Comparison of ENCODE assay signal across 28 cellular contexts in genomic region chr13:104008075-104008474, GRCh38.
A peak's percentile ranks its signal among the peaks of the same experiment; 100 is the strongest.
DNase-seq lines count a peak whose midpoint lies in the region; ATAC-seq, FAIRE-seq and TF ChIP-seq lines count a peak whose summit lies in the region.
"Had no signal": no experiment of that assay in that cellular context is flagged by ENCODE, and none has a peak within 500 bp of the region (broad histone marks: within the 10 kb centered on the region; RNA-seq: fewer than 3 reads in every experiment).

No MANE protein-coding gene starts in this region.

- H2AFZ ChIP-seq in PC-3 (ENCODE audit: low read length) (no peak overlapping the region), neuronal stem cell (ENCODE audit: low read length) (no peak overlapping the region)
- H2AFZ ChIP-seq: GM23248 had no signal

- no peak for TF ChIP-seq POLR2A in GM12891 (IDR thresholded peaks at IDR 0.05; ENCODE audit: low read depth, low read length)

- TF ChIP-seq CTCF in PC-3 (conservative IDR thresholded peaks at IDR 0.05; ENCODE audit: low read depth, low read length), result no peak
- no peak for TF ChIP-seq CTCF in VCaP (conservative IDR thresholded peaks at IDR 0.05)
- TF ChIP-seq CTCF in fibroblast of villous mesenchyme (IDR thresholded peaks at IDR 0.05; ENCODE audit: insufficient read depth, low read depth, low read length), result no peak
- TF ChIP-seq CTCF in type B pancreatic cell (conservative IDR thresholded peaks at IDR 0.05), result no peak

- no peak for ATAC-seq in PC-3
- ATAC-seq: Panc1 had no signal

- H3K36me3 ChIP-seq in PC-3 (ENCODE audit: low read depth, low read length) (no peaks in the 10 kb centered on the region), neuronal stem cell (replicated peaks in 1 of 2; ENCODE audit: control insufficient read depth in 2 of 2, insufficient read depth in 2 of 2, low read length in 2 of 2) (no peaks in the 10 kb centered on the region)
- H3K36me3 ChIP-seq: HAP-1 had no signal

- no peaks in the 10 kb centered on the region for H3K9me2 ChIP-seq in PC-3 (replicated peaks; ENCODE audit: low read length)

- no peak overlapping the region for H3K14ac ChIP-seq in neuronal stem cell (ENCODE audit: low read length)

- peak overlapping the region; percentile 2; the same call in 1 of the 2 replicates for H3K9ac ChIP-seq in PC-3 (ENCODE audit: low read length)
- no peak overlapping the region for H3K9ac ChIP-seq in neuronal stem cell (ENCODE audit: low read depth, low read length, poor library complexity)
- H3K9ac ChIP-seq: GM23248 had no signal

- H3K27me3 ChIP-seq in PC-3 (ENCODE audit: low read length), result no peaks in the 10 kb centered on the region
- no peaks in the 10 kb centered on the region for H3K27me3 ChIP-seq in neuronal stem cell (ENCODE audit: control insufficient read depth in 3 of 3, insufficient read depth in 3 of 3, low read depth in 1 of 3, low read length in 3 of 3)

- H3K18ac ChIP-seq in neuronal stem cell (ENCODE audit: low read length), result no peak overlapping the region

- no peak for DNase-seq in PC-3
- DNase-seq in fibroblast of villous mesenchyme (ENCODE audit: low read depth), result peak; percentile 21
- DNase-seq in type B pancreatic cell (ENCODE audit: extremely low spot score, unreplicated experiment), result no peak
- no peak for DNase-seq in stimulated activated CD4-positive, alpha-beta T cell treated with anti-CD3 and anti-CD28 coated beads, Interleukin-2, amount 100 ng/mL, for 48 hours
- DNase-seq in GM12891 (ENCODE audit: insufficient read length, low spot score), result no peak
- DNase-seq in neuronal stem cell (ENCODE audit: low spot score), result no peak
- no peak for DNase-seq in NCI-H2107 (lab: John Stamatoyannopoulos, UW)
- DNase-seq: Calu3, DMS79 treated with DMSO at 0.1 percent for 48 hours, GF-D8, GM23248, HFFc6, KBM-7, MV-4-11, NCI-H1105, NCI-H1436 treated with DMSO at 0.1 percent for 48 hours, NCI-H187 treated with DMSO at 0.1 percent for 48 hours, NCI-H446, NCI-H524 treated with DMSO at 0.1 percent for 48 hours, NCI-H774, SIG-M5 had no signal

- WGBS in neuronal stem cell (ENCODE audit: extremely low coverage in 2 of 2, insufficient read length in 2 of 2, insufficient replicate concordance in 1 of 2), 2 donors, result no CpG with 5 or more reads among the region's 4 CpGs

- no peaks in the 10 kb centered on the region for H4K20me1 ChIP-seq in PC-3 (ENCODE audit: low read length)

- FAIRE-seq in GM12891 (lab: Jason Lieb, UNC), result no peak
- FAIRE-seq: GM12892, HTR-8/SVneo had no signal

- no peaks in the 10 kb centered on the region for H3K9me3 Mint-ChIP-seq in type B pancreatic cell

- no peak overlapping the region for H2AK5ac ChIP-seq in neuronal stem cell (ENCODE audit: low read depth, low read length)

- no peak overlapping the region for H4K91ac ChIP-seq in neuronal stem cell (ENCODE audit: low read depth, low read length, poor library complexity)

- no peak overlapping the region for H2BK120ac ChIP-seq in neuronal stem cell (ENCODE audit: low read depth, low read length)

- POLR2A ChIA-PET in PC-3 (lab: Charles Lee; ENCODE audit: unreplicated experiment), result interaction anchor here (0.7 kb wide), 1 partner anchor 162 kb away, joined by 4 read pairs; no protein-coding TSS in a partner anchor

- peak overlapping the region; percentile 56 for H3K27ac ChIP-seq in PC-3 (ENCODE audit: low read length)
- H3K27ac ChIP-seq in VCaP, result peak overlapping the region; percentile 85
- no peak overlapping the region for H3K27ac ChIP-seq in neuronal stem cell (replicated peaks; ENCODE audit: low read length)
- H3K27ac ChIP-seq: GM23248 had no signal

- H3K4me1 Mint-ChIP-seq in type B pancreatic cell (ENCODE audit: unreplicated experiment), result peaks cover 33% of the 10 kb centered on the region
- H3K4me1 Mint-ChIP-seq: B cell, CD14-positive monocyte had no signal

- H3K4me3 ChIP-seq in PC-3 (ENCODE audit: low read length) (peak overlapping the region; percentile 16; the same call in 1 of the 2 replicates), fibroblast of villous mesenchyme (ENCODE audit: low read depth, low read length) (no peak overlapping the region), neuronal stem cell (ENCODE audit: low read length in 2 of 2) (no peak overlapping the region)
- H3K4me3 ChIP-seq: GM23248, HAP-1 had no signal

- CTCF ChIA-PET in PC-3 (lab: Charles Lee), result no interaction called here

- H3K4me3 Mint-ChIP-seq in type B pancreatic cell, result peak overlapping the region; percentile 14
- H3K4me3 Mint-ChIP-seq: B cell, CD14-positive monocyte, HFFc6 had no signal

- no peak overlapping the region for H2BK15ac ChIP-seq in neuronal stem cell (ENCODE audit: low read length)

- H3K27me3 Mint-ChIP-seq in type B pancreatic cell, result no peaks in the 10 kb centered on the region
- H3K27me3 Mint-ChIP-seq: B cell had no signal

- H3K36me3 Mint-ChIP-seq in type B pancreatic cell, result no peaks in the 10 kb centered on the region
- H3K36me3 Mint-ChIP-seq: CD14-positive monocyte had no signal

- H2BK5ac ChIP-seq in neuronal stem cell (ENCODE audit: low read length), result no peak overlapping the region

- H2BK12ac ChIP-seq in neuronal stem cell (ENCODE audit: low read length), result no peak overlapping the region

- intact Hi-C loops in PC-3 (cut with micrococcal nuclease), result no loop called here

- H4K8ac ChIP-seq in neuronal stem cell (ENCODE audit: low read depth, low read length), result no peak overlapping the region

- H3K79me1 ChIP-seq in neuronal stem cell (ENCODE audit: low read depth, low read length), result no peaks in the 10 kb centered on the region

- H3K4me2 ChIP-seq in PC-3 (ENCODE audit: low read length), result peak overlapping the region; percentile 49
- no peak overlapping the region for H3K4me2 ChIP-seq in neuronal stem cell (ENCODE audit: insufficient read depth, low read length, poor library complexity, severe bottlenecking)

- peak overlapping the region; percentile 68 for H3K27ac Mint-ChIP-seq in type B pancreatic cell
- H3K27ac Mint-ChIP-seq: B cell, CD14-positive monocyte, HFFc6 had no signal

- no TSS peak for BruUV-seq in PC-3 (replicated peaks; lab: Mats Ljungman, UMichigan)

- H3K23ac ChIP-seq in neuronal stem cell (ENCODE audit: low read depth, low read length, poor library complexity), result no peak overlapping the region

- H3F3A ChIP-seq in PC-3 (ENCODE audit: low read length, unreplicated experiment), result no peaks in the 10 kb centered on the region

- H3K4me1 ChIP-seq in PC-3 (ENCODE audit: insufficient read depth, low read length) (peaks cover 26% of the 10 kb centered on the region), neuronal stem cell (ENCODE audit: control insufficient read depth in 2 of 2, insufficient read depth in 1 of 2, low read depth in 1 of 2, low read length in 2 of 2) (peaks cover 3 to 7% of the 10 kb centered on the region in 2 donors)
- H3K4me1 ChIP-seq: HAP-1 had no signal

- H3K9me3 ChIP-seq in PC-3 (ENCODE audit: low read length) (no peaks in the 10 kb centered on the region), neuronal stem cell (replicated peaks in 1 of 2; ENCODE audit: control insufficient read depth in 2 of 2, insufficient read depth in 1 of 2, low read depth in 1 of 2, low read length in 2 of 2) (no peaks in the 10 kb centered on the region)
- H3K9me3 ChIP-seq: HAP-1 had no signal

- no peaks in the 10 kb centered on the region for H3K79me2 ChIP-seq in PC-3 (ENCODE audit: low read length)

- H3K4ac ChIP-seq in neuronal stem cell (ENCODE audit: low read length), result no peak overlapping the region

TF ChIP-seq in GM12891, 5 proteins besides CTCF, POLR2A, EP300 and RAD21:
- no peak for TF ChIP-seq POU2F2 (IDR thresholded peaks at IDR 0.05; ENCODE audit: low read depth, low read length)
- TF ChIP-seq SPI1 (IDR thresholded peaks at IDR 0.05; ENCODE audit: low read depth, low read length), result no peak
- no peak for TF ChIP-seq POLR2AphosphoS5 (IDR thresholded peaks at IDR 0.05; ENCODE audit: low read depth, low read length)
- no peak for TF ChIP-seq PAX5 (IDR thresholded peaks at IDR 0.05; ENCODE audit: insufficient read depth, low read length, severe bottlenecking)
- TF ChIP-seq TAF1 (IDR thresholded peaks at IDR 0.05; ENCODE audit: low read depth, low read length), result no peak
